18 cellular contexts compared by ENCODE assay signal in the genomic region with DNA sequence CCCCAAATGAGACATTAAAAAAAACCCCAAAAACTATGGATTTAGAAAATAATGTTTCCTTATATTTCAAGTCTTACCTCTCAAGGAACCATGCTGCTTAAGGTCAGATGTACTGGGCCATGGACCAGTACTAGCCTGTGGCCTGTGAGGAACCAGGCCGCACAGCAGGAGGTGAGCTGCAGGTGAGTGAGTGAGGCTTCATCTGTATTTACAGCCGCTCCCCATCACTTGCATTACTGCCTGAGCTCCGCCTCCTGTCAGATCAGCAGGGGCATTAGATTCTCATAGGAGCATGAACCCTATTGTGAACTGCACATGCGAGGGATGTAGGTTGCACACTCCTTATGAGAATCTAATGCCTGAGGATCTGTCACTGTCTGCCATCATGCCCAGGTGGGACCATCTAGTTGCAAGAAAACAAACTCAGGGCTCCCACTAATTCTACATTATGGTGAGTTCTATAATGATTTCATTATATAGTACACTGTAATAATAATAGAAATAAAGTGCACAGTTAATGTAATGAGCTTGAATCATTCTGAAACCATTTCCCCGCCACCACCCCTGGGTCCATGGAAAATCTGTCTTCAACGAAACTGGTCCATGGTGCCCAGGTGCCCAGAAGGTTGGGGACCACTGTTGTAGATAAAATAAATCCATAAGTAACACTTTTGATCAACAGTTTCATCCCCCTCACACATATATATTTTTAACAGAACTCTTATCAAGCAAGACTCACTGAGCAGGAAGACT.
A peak's percentile ranks its signal among the peaks of the same experiment; 100 is the strongest.
DNase-seq lines count a peak whose midpoint lies in the region; ATAC-seq and TF ChIP-seq lines count a peak whose summit lies in the region.
"Had no signal": no experiment of that assay in that cellular context is flagged by ENCODE, and none has a peak within 500 bp of the region (broad histone marks: within the 10 kb centered on the region; RNA-seq: fewer than 3 reads in every experiment).

No MANE protein-coding gene starts in this region.

- no peak for DNase-seq in GM23248
- peak; percentile 20 for DNase-seq in WTC11 (ENCODE audit: low spot score)
- DNase-seq in hepatocyte (ENCODE audit: low spot score): no peak
- DNase-seq in neural progenitor cell (ENCODE audit: low spot score): no peak
- no peak for DNase-seq in NCI-H1417 treated with DMSO at 0.1 percent for 48 hours (lab: John Stamatoyannopoulos, UW)
- no peak for DNase-seq in gastrocnemius medialis
- DNase-seq: activated CD4-positive, alpha-beta memory T cell treated with anti-CD3 and anti-CD28 coated beads, Interleukin-2, amount 10 ng/mL, durations not matched to agents 7 days and 5 days; DMS79; NCI-H1092; NCI-H82; spleen had no signal

- no peaks in the 10 kb centered on the region for H3K27me3 Mint-ChIP-seq in WTC11 (ENCODE audit: low read depth)
- H3K27me3 Mint-ChIP-seq in neural progenitor cell (ENCODE audit: insufficient read depth, low read depth): no peaks in the 10 kb centered on the region
- H3K27me3 Mint-ChIP-seq: activated CD4-positive, alpha-beta memory T cell treated with anti-CD3 and anti-CD28 coated beads, Interleukin-2, amount 10 ng/mL, durations not matched to agents 7 days and 5 days had no signal

- H3K27ac Mint-ChIP-seq in WTC11 (no peak overlapping the region), neural progenitor cell (peak overlapping the region; percentile 29)
- H3K27ac Mint-ChIP-seq: activated CD4-positive, alpha-beta memory T cell treated with anti-CD3 and anti-CD28 coated beads, Interleukin-2, amount 10 ng/mL, durations not matched to agents 7 days and 5 days; activated T-helper 1 cell treated with anti-CD3 and anti-CD28 coated beads, Interleukin-12 subunit alpha, Interleukin-12 subunit beta, Interleukin-2, Interleukin-4 antibody, amounts not matched to agents 30 ng/mL and 10 ng/mL and 1 ng/mL, durations not matched to agents 14 hours and 24 hours and 36 hours; stimulated activated effector memory CD8-positive, alpha-beta T cell treated with anti-CD3 and anti-CD28 coated beads, Interleukin-12 subunit alpha, Interleukin-12 subunit beta, amount 100 ng/mL, for 72 hours had no signal

- H3K4me3 ChIP-seq in GM23248: 0 out of 2 replicates have a peak overlapping the region, but pooled peaks have one; percentile 10
- no peak overlapping the region for H3K4me3 ChIP-seq in hepatocyte
- no peak overlapping the region for H3K4me3 ChIP-seq in neural progenitor cell
- no peak overlapping the region for H3K4me3 ChIP-seq in gastrocnemius medialis
- H3K4me3 ChIP-seq: BLaER1 treated with 17β-estradiol and CSF1 and Interleukin-3, amounts not matched to agents 10 nM and 100 nM; pancreas; spleen; tibial nerve had no signal

- H3K9me2 ChIP-seq in GM23248 (ENCODE audit: insufficient read depth) (no peaks in the 10 kb centered on the region), hepatocyte (replicated peaks; ENCODE audit: insufficient read depth) (no peaks in the 10 kb centered on the region)

- no peak overlapping the region for H2AFZ ChIP-seq in GM23248
- no peak overlapping the region for H2AFZ ChIP-seq in hepatocyte
- H2AFZ ChIP-seq in neural progenitor cell (replicated peaks): no peak overlapping the region

- 86 to 87% methylated on average over 6 of the region's 6 CpGs for WGBS in GM23248 (ENCODE audit: low coverage in 1 of 2, low lambda C conversion rate in 2 of 2, missing lambda C conversion rate in 2 of 2), 2 experiments
- 94% methylated on average over 6 of the region's 6 CpGs for WGBS in hepatocyte (ENCODE audit: low lambda C conversion rate, missing lambda C conversion rate)

- CTCF ChIA-PET in WTC11 (lab: Charles Lee): interaction anchor here (0.8 kb wide), 1 partner anchor 378 kb away, joined by 3 read pairs; no protein-coding TSS in a partner anchor

- no peak for TF ChIP-seq CTCF in WTC11 (IDR thresholded peaks at IDR 0.05)
- no peak for TF ChIP-seq CTCF in hepatocyte (IDR thresholded peaks at IDR 0.05; ENCODE audit: poor library complexity)
- no peak for TF ChIP-seq CTCF in neural progenitor cell (IDR thresholded peaks at IDR 0.05)
- TF ChIP-seq CTCF in gastrocnemius medialis (IDR thresholded peaks at IDR 0.05 in 4 of 5, conservative IDR thresholded peaks at IDR 0.05 in 1 of 5): no peak

- H3F3A ChIP-seq in GM23248 (ENCODE audit: insufficient read depth) (peaks cover 72% of the 10 kb centered on the region), neural progenitor cell (ENCODE audit: low read depth) (no peaks in the 10 kb centered on the region)

- TF ChIP-seq POLR2A in GM18505 (IDR thresholded peaks at IDR 0.05; ENCODE audit: borderline replicate concordance, extremely low read depth, insufficient read depth, insufficient read length): no peak
- no peak for TF ChIP-seq POLR2A in gastrocnemius medialis (IDR thresholded peaks at IDR 0.05)

- peak overlapping the region; percentile 58 for H3K9ac ChIP-seq in GM23248
- no peak overlapping the region for H3K9ac ChIP-seq in neural progenitor cell
- H3K9ac ChIP-seq: BLaER1 treated with 17β-estradiol and CSF1 and Interleukin-3, amounts not matched to agents 10 nM and 100 nM had no signal

- H3K79me2 ChIP-seq in GM23248 (ENCODE audit: insufficient read depth): peaks cover 61% of the 10 kb centered on the region
- peaks cover 12% of the 10 kb centered on the region for H3K79me2 ChIP-seq in hepatocyte
- no peaks in the 10 kb centered on the region for H3K79me2 ChIP-seq in neural progenitor cell (ENCODE audit: low read depth)

- H3K9me3 ChIP-seq in GM23248 (ENCODE audit: low read depth): no peaks in the 10 kb centered on the region
- H3K9me3 ChIP-seq in hepatocyte (ENCODE audit: low read depth): no peaks in the 10 kb centered on the region
- peaks cover 2% of the 10 kb centered on the region for H3K9me3 ChIP-seq in neural progenitor cell (ENCODE audit: low read depth)
- H3K9me3 ChIP-seq in gastrocnemius medialis: no peaks in the 10 kb centered on the region
- H3K9me3 ChIP-seq: BLaER1 treated with 17β-estradiol and CSF1 and Interleukin-3, amounts not matched to agents 10 nM and 100 nM; pancreas; spleen; tibial nerve had no signal

- H3K4me1 ChIP-seq in GM23248 (ENCODE audit: insufficient read depth) (peaks cover 34% of the 10 kb centered on the region), hepatocyte (ENCODE audit: insufficient read depth) (peaks cover 10% of the 10 kb centered on the region), neural progenitor cell (no peaks in the 10 kb centered on the region), gastrocnemius medialis (no peaks in the 10 kb centered on the region)
- H3K4me1 ChIP-seq: spleen had no signal

- H3K4me2 ChIP-seq in GM23248 (ENCODE audit: unreplicated experiment) (peak overlapping the region; percentile 69), hepatocyte (no peak overlapping the region), neural progenitor cell (no peak overlapping the region)

- peak overlapping the region; percentile 92 for H3K27ac ChIP-seq in GM23248
- peak overlapping the region; percentile 55 for H3K27ac ChIP-seq in hepatocyte
- H3K27ac ChIP-seq in neural progenitor cell: no peak overlapping the region
- no peak overlapping the region for H3K27ac ChIP-seq in gastrocnemius medialis
- H3K27ac ChIP-seq: BLaER1 treated with 17β-estradiol and CSF1 and Interleukin-3, amounts not matched to agents 10 nM and 100 nM; spleen had no signal

- H3K4me3 Mint-ChIP-seq in WTC11 (no peak overlapping the region), neural progenitor cell (no peak overlapping the region)
- H3K4me3 Mint-ChIP-seq: activated CD4-positive, alpha-beta memory T cell treated with anti-CD3 and anti-CD28 coated beads, Interleukin-2, amount 10 ng/mL, durations not matched to agents 7 days and 5 days; activated T-helper 1 cell treated with anti-CD3 and anti-CD28 coated beads, Interleukin-12 subunit alpha, Interleukin-12 subunit beta, Interleukin-2, Interleukin-4 antibody, amounts not matched to agents 30 ng/mL and 10 ng/mL and 1 ng/mL, durations not matched to agents 14 hours and 24 hours and 36 hours; stimulated activated effector memory CD8-positive, alpha-beta T cell treated with anti-CD3 and anti-CD28 coated beads, Interleukin-12 subunit alpha, Interleukin-12 subunit beta, amount 100 ng/mL, for 72 hours had no signal

- intact Hi-C loops in gastrocnemius medialis (cut with DNase I; ENCODE audit: low total_unique reads): no loop called here

- H3K9me3 Mint-ChIP-seq in WTC11: peaks cover 4% of the 10 kb centered on the region
- no peaks in the 10 kb centered on the region for H3K9me3 Mint-ChIP-seq in neural progenitor cell
- H3K9me3 Mint-ChIP-seq: activated CD4-positive, alpha-beta memory T cell treated with anti-CD3 and anti-CD28 coated beads, Interleukin-2, amount 10 ng/mL, durations not matched to agents 7 days and 5 days; activated T-helper 1 cell treated with anti-CD3 and anti-CD28 coated beads, Interleukin-12 subunit alpha, Interleukin-12 subunit beta, Interleukin-2, Interleukin-4 antibody, amounts not matched to agents 30 ng/mL and 10 ng/mL and 1 ng/mL, durations not matched to agents 14 hours and 24 hours and 36 hours; stimulated activated effector memory CD8-positive, alpha-beta T cell treated with anti-CD3 and anti-CD28 coated beads, Interleukin-12 subunit alpha, Interleukin-12 subunit beta, amount 100 ng/mL, for 72 hours had no signal

- H3K36me3 Mint-ChIP-seq in WTC11: peaks cover 29% of the 10 kb centered on the region
- H3K36me3 Mint-ChIP-seq in neural progenitor cell: peaks cover 52% of the 10 kb centered on the region
- H3K36me3 Mint-ChIP-seq: stimulated activated effector memory CD8-positive, alpha-beta T cell treated with anti-CD3 and anti-CD28 coated beads, Interleukin-12 subunit alpha, Interleukin-12 subunit beta, amount 100 ng/mL, for 72 hours had no signal

- POLR2A ChIA-PET in WTC11 (lab: Charles Lee): interaction anchor here (0.6 kb wide), 1 partner anchor 68 kb away, joined by 3 read pairs; no protein-coding TSS in a partner anchor

- H3K4me1 Mint-ChIP-seq in WTC11 (peaks cover 24% of the 10 kb centered on the region), neural progenitor cell (peaks cover 11% of the 10 kb centered on the region)
- H3K4me1 Mint-ChIP-seq: activated CD4-positive, alpha-beta memory T cell treated with anti-CD3 and anti-CD28 coated beads, Interleukin-2, amount 10 ng/mL, durations not matched to agents 7 days and 5 days; stimulated activated effector memory CD8-positive, alpha-beta T cell treated with anti-CD3 and anti-CD28 coated beads, Interleukin-12 subunit alpha, Interleukin-12 subunit beta, amount 100 ng/mL, for 72 hours had no signal

- H3K27me3 ChIP-seq in GM23248 (replicated peaks; ENCODE audit: insufficient read depth) (no peaks in the 10 kb centered on the region), hepatocyte (no peaks in the 10 kb centered on the region), neural progenitor cell (no peaks in the 10 kb centered on the region), gastrocnemius medialis (no peaks in the 10 kb centered on the region)
- H3K27me3 ChIP-seq: BLaER1 treated with 17β-estradiol and CSF1 and Interleukin-3, amounts not matched to agents 10 nM and 100 nM; pancreas; spleen; tibial nerve had no signal

- H3K36me3 ChIP-seq in GM23248 (ENCODE audit: low read depth) (peaks cover 73% of the 10 kb centered on the region), hepatocyte (replicated peaks; ENCODE audit: insufficient read depth, low read depth) (no peaks in the 10 kb centered on the region), neural progenitor cell (peaks cover 8% of the 10 kb centered on the region), gastrocnemius medialis (peaks cover 0 to 37% of the 10 kb centered on the region in 2 donors)

- H4K20me1 ChIP-seq in GM23248 (ENCODE audit: insufficient read depth) (no peaks in the 10 kb centered on the region), hepatocyte (ENCODE audit: insufficient read depth, poor library complexity, severe bottlenecking) (no peaks in the 10 kb centered on the region), neural progenitor cell (ENCODE audit: low read depth) (no peaks in the 10 kb centered on the region)

- ATAC-seq in WTC11 (no peak), GM18505 (IDR thresholded peaks at IDR 0.05; ENCODE audit: unreplicated experiment) (no peak), GM18502 (IDR thresholded peaks at IDR 0.05; ENCODE audit: poor library complexity, unreplicated experiment) (no peak), gastrocnemius medialis (no peak)

- in situ Hi-C loops in GM23248 (cut with MboI): no loop called here
- in situ Hi-C loops in gastrocnemius medialis (cut with MboI; ENCODE audit: low sequenced_read_pairs in 4 of 4): no loop called here

Comparison
In these comparisons a context has a peak if more than half of its experiments do, and no peak if none do; other contexts are left out.
1. H3K27ac ChIP-seq: peak in GM23248 (single experiment) and hepatocyte (single experiment); none in neural progenitor cell (single experiment) and gastrocnemius medialis (0 of 4).